Comparison of ENCODE assay signal across 8 cellular contexts in the genomic region with DNA sequence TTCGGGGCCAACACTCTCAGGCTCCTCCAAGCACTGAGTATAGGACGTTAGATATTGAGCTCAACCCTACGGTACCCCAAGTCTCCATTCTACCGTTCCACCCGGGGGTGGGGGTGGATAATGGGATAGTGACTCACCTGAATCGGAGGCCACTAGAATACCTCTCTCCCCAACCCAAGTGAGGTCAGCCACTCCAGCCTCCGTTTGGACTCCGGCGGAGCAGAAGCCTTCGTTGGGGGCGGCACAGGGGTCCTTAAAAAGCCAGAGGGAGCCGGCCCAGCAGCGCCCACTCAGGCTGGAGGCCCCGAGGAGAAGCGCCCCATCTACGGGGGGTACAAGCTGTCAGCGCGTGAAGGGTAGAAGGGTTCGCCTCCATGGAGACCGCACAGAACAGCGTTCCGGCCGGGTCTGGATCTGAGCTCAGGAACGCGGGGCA. TPM values are rescaled to one million over a fixed set of nuclear protein-coding genes. Genes with fewer than 3 reads are reported as not detected.
DNase-seq lines count a peak whose midpoint lies in the region; ATAC-seq, FAIRE-seq and TF ChIP-seq lines count a peak whose summit lies in the region.

No MANE protein-coding gene starts in this region.

- peaks cover 81% of the 10 kb centered on the region for H3K4me1 Mint-ChIP-seq in stimulated activated naive CD8-positive, alpha-beta T cell treated with anti-CD3 and anti-CD28 coated beads, Interleukin-15, Interleukin-2, amounts not matched to agents 100 ng/mL and 50 ng/mL, for 24 hours (ENCODE audit: low read depth)

- peak overlapping the region; percentile 5; the same call in 1 of the 2 replicates for H3K27ac ChIP-seq in PC-3 (ENCODE audit: low read length)
- H3K27ac ChIP-seq in brain microvascular endothelial cell = peak overlapping the region; percentile 63
- peak overlapping the region; percentile 86 for H3K27ac ChIP-seq in HepG2 (ENCODE audit: extremely low read length, insufficient read depth, low read length)

- H3K79me2 ChIP-seq in PC-3 (ENCODE audit: low read length) (peaks cover 92% of the 10 kb centered on the region), HepG2 (ENCODE audit: insufficient read depth, low read length) (peaks cover 54% of the 10 kb centered on the region)

- H3K4me2 ChIP-seq in PC-3 (ENCODE audit: low read length) = peak overlapping the region; percentile 87
- peak overlapping the region; percentile 76 for H3K4me2 ChIP-seq in HepG2 (ENCODE audit: low read depth, low read length)

- TSS peak; percentile 32 for BruUV-seq in PC-3 (replicated peaks; lab: Mats Ljungman, UMichigan)
- no TSS peak for BruUV-seq in HepG2 (replicated peaks; lab: Mats Ljungman, UMichigan)

- intact Hi-C loops in PC-3 (cut with micrococcal nuclease) (loop anchor here (5.0 kb wide), 1 partner anchor 41 kb away; no protein-coding TSS in a partner anchor), HepG2 (cut with micrococcal nuclease; ENCODE audit: unreplicated experiment) (no loop called here)

- peaks cover 72% of the 10 kb centered on the region for H3K36me3 Mint-ChIP-seq in stimulated activated naive CD8-positive, alpha-beta T cell treated with anti-CD3 and anti-CD28 coated beads, Interleukin-15, Interleukin-2, amounts not matched to agents 100 ng/mL and 50 ng/mL, for 24 hours (ENCODE audit: low read depth)

- H3K9me2 ChIP-seq in PC-3 (replicated peaks; ENCODE audit: low read length) = no peaks in the 10 kb centered on the region

- peaks cover 23% of the 10 kb centered on the region; the same call in 1 of the 2 replicates for H4K20me1 ChIP-seq in PC-3 (ENCODE audit: low read length)
- no peaks in the 10 kb centered on the region for H4K20me1 ChIP-seq in HepG2 (ENCODE audit: insufficient read depth, low read length)

- peak overlapping the region; percentile 99 for H3K4me3 ChIP-seq in H7 (ENCODE audit: insufficient read depth, low read depth, low read length)
- peak overlapping the region; percentile 91 for H3K4me3 ChIP-seq in PC-3 (ENCODE audit: low read length)
- peak overlapping the region; percentile 100 for H3K4me3 ChIP-seq in brain microvascular endothelial cell (ENCODE audit: low read depth, low read length)
- peak overlapping the region; percentile 77 to 98 (median 96) for H3K4me3 ChIP-seq in HepG2 (replicated peaks in 1 of 3; ENCODE audit: insufficient read depth in 1 of 3, low read depth in 2 of 3, low read length in 3 of 3)

- H3K9me3 Mint-ChIP-seq in stimulated activated naive CD8-positive, alpha-beta T cell treated with anti-CD3 and anti-CD28 coated beads, Interleukin-15, Interleukin-2, amounts not matched to agents 100 ng/mL and 50 ng/mL, for 24 hours = no peaks in the 10 kb centered on the region

- H3K27me3 Mint-ChIP-seq in stimulated activated naive CD8-positive, alpha-beta T cell treated with anti-CD3 and anti-CD28 coated beads, Interleukin-15, Interleukin-2, amounts not matched to agents 100 ng/mL and 50 ng/mL, for 24 hours = no peaks in the 10 kb centered on the region

- CTCF ChIA-PET in PC-3 (lab: Charles Lee) = interaction anchor here (0.6 to 1.0 kb wide), 3 partner anchors 25 to 888 kb away, joined by 3 to 7 read pairs (median 4); no protein-coding TSS in a partner anchor
- CTCF ChIA-PET in HepG2 (lab: Yijun Ruan, JAX; ENCODE audit: low intra/inter-chr PET ratio, low total read pairs) = no interaction called here

- no peak; a peak in 2 of 4 replicates for TF ChIP-seq POLR2A in HepG2 (IDR thresholded peaks at IDR 0.05; ENCODE audit: insufficient read depth in 1 of 2, low read depth in 2 of 2, low read length in 2 of 2)

- peak overlapping the region; percentile 51 for H2AFZ ChIP-seq in PC-3 (ENCODE audit: low read length)
- H2AFZ ChIP-seq in HepG2 (ENCODE audit: low read length) = no peak overlapping the region

- FAIRE-seq in HepG2 (lab: Jason Lieb, UNC) = no peak

- no peaks in the 10 kb centered on the region for H3F3A ChIP-seq in PC-3 (ENCODE audit: low read length, unreplicated experiment)

- H3K9me3 ChIP-seq in PC-3 (ENCODE audit: low read length) (no peaks in the 10 kb centered on the region), HepG2 (ENCODE audit: low read length) (no peaks in the 10 kb centered on the region)

- TF ChIP-seq CTCF in PC-3 (conservative IDR thresholded peaks at IDR 0.05; ENCODE audit: low read depth, low read length) = no peak
- peak; percentile 3 for TF ChIP-seq CTCF in brain microvascular endothelial cell (IDR thresholded peaks at IDR 0.05; ENCODE audit: low read depth, low read length, missing control alignments)
- no peak for TF ChIP-seq CTCF in HepG2 (CRISPR knock-in tag; IDR thresholded peaks at IDR 0.05)

- POLR2A ChIA-PET in PC-3 (lab: Charles Lee; ENCODE audit: unreplicated experiment) (interaction anchor here (0.6 to 1.0 kb wide), 3 partner anchors 26 to 717 kb away, joined by 4 to 5 read pairs (median 4); no protein-coding TSS in a partner anchor), HepG2 (lab: Yijun Ruan, JAX) (interaction anchor here (0.9 to 1.6 kb wide), 7 partner anchors 14 to 403 kb away, joined by 3 to 8 read pairs (median 5); no protein-coding TSS in a partner anchor)

- WGBS in HepG2 (ENCODE audit: low lambda C conversion rate) = 0% methylated on average over 14 of the region's 25 CpGs

- in situ Hi-C loops in brain microvascular endothelial cell (cut with HindIII; ENCODE audit: low pct_ligation_motif_present, low sequenced_read_pairs) (no loop called here), HepG2 (cut with HindIII; ENCODE audit: extremely low pct_ligation_motif_present, low pct_unique_long_range_greater_than_20kb) (no loop called here)

- H3K9ac ChIP-seq in PC-3 (ENCODE audit: low read length) = peak overlapping the region; percentile 98
- peak overlapping the region; percentile 82 for H3K9ac ChIP-seq in HepG2 (ENCODE audit: insufficient read depth, low read depth, low read length)

- H3K36me3 ChIP-seq in H7 (replicated peaks; ENCODE audit: control insufficient read depth, insufficient read depth, low read length) (peaks cover 14% of the 10 kb centered on the region), PC-3 (ENCODE audit: low read depth, low read length) (peaks cover 39% of the 10 kb centered on the region), brain microvascular endothelial cell (replicated peaks) (peaks cover 22% of the 10 kb centered on the region), HepG2 (replicated peaks in 1 of 2; ENCODE audit: control insufficient read depth in 1 of 2, insufficient read depth in 2 of 2, low read length in 2 of 2) (peaks cover 6 to 16% of the 10 kb centered on the region in 2 experiments)

- TF ChIP-seq RAD21 in HepG2 (CRISPR knock-in tag; IDR thresholded peaks at IDR 0.05) = no peak

- DNase-seq in ELF-1 (ENCODE audit: low read depth, low spot score) (peak; percentile 40), H7 (peak; percentile 42), PC-3 (peak; percentile 34), brain microvascular endothelial cell (no peak), HepG2 (ENCODE audit: low spot score) (no peak), HUDEP-2 (lab: John Stamatoyannopoulos, UW; ENCODE audit: unreplicated experiment in 76 of 76) (no peak)

- H3K4me1 ChIP-seq in PC-3 (ENCODE audit: insufficient read depth, low read length) (peaks cover 32% of the 10 kb centered on the region), HepG2 (ENCODE audit: insufficient read depth, low read length) (peaks cover 54% of the 10 kb centered on the region)

- no peak for TF ChIP-seq EP300 in HepG2 (IDR thresholded peaks at IDR 0.05; ENCODE audit: low read depth in 2 of 2, low read length in 2 of 2)
- no peak for TF ChIP-seq EP300 in HepG2 (CRISPR knock-in tag; IDR thresholded peaks at IDR 0.05; ENCODE audit: borderline replicate concordance)

- peak overlapping the region; percentile 100 for H3K4me3 Mint-ChIP-seq in stimulated activated naive CD8-positive, alpha-beta T cell treated with anti-CD3 and anti-CD28 coated beads, Interleukin-15, Interleukin-2, amounts not matched to agents 100 ng/mL and 50 ng/mL, for 24 hours

- ATAC-seq in PC-3 = peak; percentile 22
- peak; percentile 16; the same call in 2 of the 3 replicates for ATAC-seq in HepG2
- ATAC-seq in HG03565 (IDR thresholded peaks at IDR 0.05; ENCODE audit: unreplicated experiment) = no peak

- H3K27ac Mint-ChIP-seq in stimulated activated naive CD8-positive, alpha-beta T cell treated with anti-CD3 and anti-CD28 coated beads, Interleukin-15, Interleukin-2, amounts not matched to agents 100 ng/mL and 50 ng/mL, for 24 hours = peak overlapping the region; percentile 100

- H3K27me3 ChIP-seq in H7 (ENCODE audit: control insufficient read depth, insufficient read depth, low read length) = no peaks in the 10 kb centered on the region; the same call in 1 of the 2 replicates
- no peaks in the 10 kb centered on the region for H3K27me3 ChIP-seq in PC-3 (ENCODE audit: low read length)
- H3K27me3 ChIP-seq in brain microvascular endothelial cell (replicated peaks) = no peaks in the 10 kb centered on the region
- H3K27me3 ChIP-seq in HepG2 (ENCODE audit: control insufficient read depth in 1 of 2, insufficient read depth in 2 of 2, low read length in 2 of 2) = no peaks in the 10 kb centered on the region; a peak in 1 of 5 replicates

RNA-seq across cellular contexts. Expression of a gene that starts 0.6 kb away (rescaled TPM):
- 110 and 175 TPM in 2 replicates for total RNA-seq in H7 (2014; rRNA removed; shearing (Covaris generic))
- 62.1 and 67.9 TPM in 2 replicates for total RNA-seq in PC-3 (2014; rRNA removed)
- 90.6 and 93.3 TPM in 2 replicates for total RNA-seq in HepG2 (2016; rRNA removed; fragmentation: Illumina TruSeq; extraction: Trizol)
- total RNA-seq in HepG2 (2016; cell fraction: cytosol; rRNA removed; fragmentation: Illumina TruSeq; extraction: Trizol; ENCODE audit: low read depth) = 10.9 and 11.3 TPM in 2 replicates
- total RNA-seq in HepG2 (2016; cell fraction: insoluble cytoplasmic fraction; rRNA removed; fragmentation: Illumina TruSeq; extraction: Trizol) = 90.6 and 93.0 TPM in 2 replicates
- 27.9 and 29.9 TPM in 2 replicates for total RNA-seq in HepG2 (2016; cell fraction: membrane; rRNA removed; fragmentation: Illumina TruSeq; extraction: Trizol)
- total RNA-seq in HepG2 (2016; cell fraction: nucleus; rRNA removed; fragmentation: Illumina TruSeq; extraction: Trizol) = 45.5 and 50.4 TPM in 2 replicates
- 96.3 and 108 TPM in 2 replicates for polyA plus RNA-seq in HepG2 (2011; rRNA removed)
- 79.1 and 89.1 TPM in 2 replicates for polyA plus RNA-seq in HepG2 (2011; cell fraction: cytosol; rRNA removed)
- polyA plus RNA-seq in HepG2 (2011; cell fraction: nucleus; rRNA removed) = 150 and 155 TPM in 2 replicates
- polyA plus RNA-seq in HepG2 (2012) = 29.9 and 30.8 TPM in 2 replicates
- 10.9 and 11.6 TPM in 2 replicates for polyA plus RNA-seq in HepG2 (2016; cell fraction: cytosol; fragmentation: Illumina TruSeq; extraction: Trizol; ENCODE audit: low read depth)
- polyA plus RNA-seq in HepG2 (2016; cell fraction: insoluble cytoplasmic fraction; fragmentation: Illumina TruSeq; extraction: Trizol; ENCODE audit: low read depth) = 83.1 and 89.4 TPM in 2 replicates
- polyA plus RNA-seq in HepG2 (2016; cell fraction: membrane; fragmentation: Illumina TruSeq; extraction: Trizol; ENCODE audit: low read depth) = 20.8 and 22.9 TPM in 2 replicates
- polyA plus RNA-seq in HepG2 (2016; cell fraction: nucleus; fragmentation: Illumina TruSeq; extraction: Trizol; ENCODE audit: insufficient read depth, low read depth) = 63.2 and 65.3 TPM in 2 replicates
- 267 TPM in 2 replicates for polyA minus RNA-seq in HepG2 (2011; rRNA and poly(A)+ RNA removed; ENCODE audit: low replicate concordance)
- polyA minus RNA-seq in HepG2 (2011; cell fraction: cytosol; rRNA and poly(A)+ RNA removed) = 35.8 and 44.4 TPM in 2 replicates
- polyA minus RNA-seq in HepG2 (2011; cell fraction: nucleus; rRNA and poly(A)+ RNA removed) = 51.8 and 62.4 TPM in 2 replicates

RNA-seq across cellular contexts. Expression of a gene that starts 0.8 kb away (rescaled TPM):
- total RNA-seq in H7 (2014; rRNA removed; shearing (Covaris generic)) = 691 and 763 TPM in 2 replicates
- total RNA-seq in PC-3 (2014; rRNA removed) (448 and 612 TPM in 2 replicates), HepG2 (2016; rRNA removed; fragmentation: Illumina TruSeq; extraction: Trizol) (541 and 772 TPM in 2 replicates)
- total RNA-seq in HepG2 (2016; cell fraction: cytosol; rRNA removed; fragmentation: Illumina TruSeq; extraction: Trizol; ENCODE audit: low read depth) = 74.4 and 81.4 TPM in 2 replicates
- total RNA-seq in HepG2 (2016; cell fraction: insoluble cytoplasmic fraction; rRNA removed; fragmentation: Illumina TruSeq; extraction: Trizol) = 539 and 786 TPM in 2 replicates
- 177 and 193 TPM in 2 replicates for total RNA-seq in HepG2 (2016; cell fraction: membrane; rRNA removed; fragmentation: Illumina TruSeq; extraction: Trizol)
- total RNA-seq in HepG2 (2016; cell fraction: nucleus; rRNA removed; fragmentation: Illumina TruSeq; extraction: Trizol) = 163 and 174 TPM in 2 replicates
- polyA plus RNA-seq in HepG2 (2011; rRNA removed) = 209 and 297 TPM in 2 replicates
- 185 and 234 TPM in 2 replicates for polyA plus RNA-seq in HepG2 (2011; cell fraction: cytosol; rRNA removed)
- 41.9 and 44.4 TPM in 2 replicates for polyA plus RNA-seq in HepG2 (2011; cell fraction: nucleus; rRNA removed)
- 196 and 251 TPM in 2 replicates for polyA plus RNA-seq in HepG2 (2012)
- 96.2 and 101 TPM in 2 replicates for polyA plus RNA-seq in HepG2 (2016; cell fraction: cytosol; fragmentation: Illumina TruSeq; extraction: Trizol; ENCODE audit: low read depth)
- 672 and 700 TPM in 2 replicates for polyA plus RNA-seq in HepG2 (2016; cell fraction: insoluble cytoplasmic fraction; fragmentation: Illumina TruSeq; extraction: Trizol; ENCODE audit: low read depth)
- 146 and 153 TPM in 2 replicates for polyA plus RNA-seq in HepG2 (2016; cell fraction: membrane; fragmentation: Illumina TruSeq; extraction: Trizol; ENCODE audit: low read depth)
- 225 and 252 TPM in 2 replicates for polyA plus RNA-seq in HepG2 (2016; cell fraction: nucleus; fragmentation: Illumina TruSeq; extraction: Trizol; ENCODE audit: insufficient read depth, low read depth)
- polyA minus RNA-seq in HepG2 (2011; rRNA and poly(A)+ RNA removed; ENCODE audit: low replicate concordance) = 137 and 342 TPM in 2 replicates
- 103 and 109 TPM in 2 replicates for polyA minus RNA-seq in HepG2 (2011; cell fraction: cytosol; rRNA and poly(A)+ RNA removed)
- polyA minus RNA-seq in HepG2 (2011; cell fraction: nucleus; rRNA and poly(A)+ RNA removed) = 22.0 and 30.5 TPM in 2 replicates

RNA-seq across cellular contexts. Expression of a gene that starts 21.0 kb away (rescaled TPM):
- 0.87 and 3.9 TPM in 2 replicates for total RNA-seq in H7 (2014; rRNA removed; shearing (Covaris generic))
- total RNA-seq in PC-3 (2014; rRNA removed) (7.8 and 8.2 TPM in 2 replicates), HepG2 (2016; rRNA removed; fragmentation: Illumina TruSeq; extraction: Trizol) (1.2 TPM in 2 replicates)
- 0.44 and 0.61 TPM in 2 replicates for total RNA-seq in HepG2 (2016; cell fraction: cytosol; rRNA removed; fragmentation: Illumina TruSeq; extraction: Trizol; ENCODE audit: low read depth)
- total RNA-seq in HepG2 (2016; cell fraction: insoluble cytoplasmic fraction; rRNA removed; fragmentation: Illumina TruSeq; extraction: Trizol) = 0.80 and 1.6 TPM in 2 replicates
- total RNA-seq in HepG2 (2016; cell fraction: membrane; rRNA removed; fragmentation: Illumina TruSeq; extraction: Trizol) = 0.62 and 0.65 TPM in 2 replicates
- total RNA-seq in HepG2 (2016; cell fraction: nucleus; rRNA removed; fragmentation: Illumina TruSeq; extraction: Trizol) = 1.6 and 2.0 TPM in 2 replicates
- 3.3 and 4.8 TPM in 2 replicates for polyA plus RNA-seq in HepG2 (2011; rRNA removed)
- polyA plus RNA-seq in HepG2 (2011; cell fraction: cytosol; rRNA removed) = 1.9 and 2.8 TPM in 2 replicates
- polyA plus RNA-seq in HepG2 (2011; cell fraction: nucleus; rRNA removed) = 12.2 and 15.0 TPM in 2 replicates
- 4.0 and 6.1 TPM in 2 replicates for polyA plus RNA-seq in HepG2 (2012)
- polyA plus RNA-seq in HepG2 (2016; cell fraction: cytosol; fragmentation: Illumina TruSeq; extraction: Trizol; ENCODE audit: low read depth) = 0.34 and 0.42 TPM in 2 replicates
- polyA plus RNA-seq in HepG2 (2016; cell fraction: insoluble cytoplasmic fraction; fragmentation: Illumina TruSeq; extraction: Trizol; ENCODE audit: low read depth) = 0.85 and 1.1 TPM in 2 replicates
- 0.45 and 0.49 TPM in 2 replicates for polyA plus RNA-seq in HepG2 (2016; cell fraction: membrane; fragmentation: Illumina TruSeq; extraction: Trizol; ENCODE audit: low read depth)
- 3.2 and 3.9 TPM in 2 replicates for polyA plus RNA-seq in HepG2 (2016; cell fraction: nucleus; fragmentation: Illumina TruSeq; extraction: Trizol; ENCODE audit: insufficient read depth, low read depth)
- 3.5 and 4.7 TPM in 2 replicates for polyA minus RNA-seq in HepG2 (2011; rRNA and poly(A)+ RNA removed; ENCODE audit: low replicate concordance)
- 1.1 and 1.6 TPM in 2 replicates for polyA minus RNA-seq in HepG2 (2011; cell fraction: cytosol; rRNA and poly(A)+ RNA removed)
- polyA minus RNA-seq in HepG2 (2011; cell fraction: nucleus; rRNA and poly(A)+ RNA removed) = 7.1 and 10.3 TPM in 2 replicates

RNA-seq across cellular contexts. Expression of a gene that starts 25.3 kb away (rescaled TPM):
- 0.21 and 0.85 TPM in 2 replicates for total RNA-seq in H7 (2014; rRNA removed; shearing (Covaris generic))
- total RNA-seq in PC-3 (2014; rRNA removed) (1.4 TPM in 1 of 2 replicates, not detected in the other), HepG2 (2016; rRNA removed; fragmentation: Illumina TruSeq; extraction: Trizol) (0.27 TPM in 1 of 2 replicates, not detected in the other)
- total RNA-seq in HepG2 (2016; cell fraction: cytosol; rRNA removed; fragmentation: Illumina TruSeq; extraction: Trizol; ENCODE audit: low read depth) = not detected in 2 replicates
- total RNA-seq in HepG2 (2016; cell fraction: insoluble cytoplasmic fraction; rRNA removed; fragmentation: Illumina TruSeq; extraction: Trizol) = 0.28 TPM in 1 of 2 replicates, not detected in the other
- total RNA-seq in HepG2 (2016; cell fraction: membrane; rRNA removed; fragmentation: Illumina TruSeq; extraction: Trizol) = 0.10 and 0.12 TPM in 2 replicates
- 0.22 and 0.81 TPM in 2 replicates for total RNA-seq in HepG2 (2016; cell fraction: nucleus; rRNA removed; fragmentation: Illumina TruSeq; extraction: Trizol)
- 0.61 and 0.89 TPM in 2 replicates for polyA plus RNA-seq in HepG2 (2011; rRNA removed)
- polyA plus RNA-seq in HepG2 (2011; cell fraction: cytosol; rRNA removed) = 0.15 and 0.34 TPM in 2 replicates
- polyA plus RNA-seq in HepG2 (2011; cell fraction: nucleus; rRNA removed) = 2.7 and 3.0 TPM in 2 replicates
- polyA plus RNA-seq in HepG2 (2012) = 0.66 and 0.83 TPM in 2 replicates
- 0.16 and 0.20 TPM in 2 replicates for polyA plus RNA-seq in HepG2 (2016; cell fraction: cytosol; fragmentation: Illumina TruSeq; extraction: Trizol; ENCODE audit: low read depth)
- polyA plus RNA-seq in HepG2 (2016; cell fraction: insoluble cytoplasmic fraction; fragmentation: Illumina TruSeq; extraction: Trizol; ENCODE audit: low read depth) = not detected in 2 replicates
- polyA plus RNA-seq in HepG2 (2016; cell fraction: membrane; fragmentation: Illumina TruSeq; extraction: Trizol; ENCODE audit: low read depth) = 0.19 and 0.20 TPM in 2 replicates
- 0.85 and 1.2 TPM in 2 replicates for polyA plus RNA-seq in HepG2 (2016; cell fraction: nucleus; fragmentation: Illumina TruSeq; extraction: Trizol; ENCODE audit: insufficient read depth, low read depth)
- polyA minus RNA-seq in HepG2 (2011; rRNA and poly(A)+ RNA removed; ENCODE audit: low replicate concordance) = 0.33 TPM in 1 of 2 replicates, not detected in the other
- not detected in 2 replicates for polyA minus RNA-seq in HepG2 (2011; cell fraction: cytosol; rRNA and poly(A)+ RNA removed)
- 1.4 and 1.9 TPM in 2 replicates for polyA minus RNA-seq in HepG2 (2011; cell fraction: nucleus; rRNA and poly(A)+ RNA removed)

RNA-seq across cellular contexts. Expression of a gene that starts 54.9 kb away (rescaled TPM):
- total RNA-seq in H7 (2014; rRNA removed; shearing (Covaris generic)) = not detected in 2 replicates
- not detected in 2 replicates for total RNA-seq in PC-3 (2014; rRNA removed)
- not detected in 2 replicates for total RNA-seq in HepG2 (2016; rRNA removed; fragmentation: Illumina TruSeq; extraction: Trizol)
- total RNA-seq in HepG2 (2016; cell fraction: cytosol; rRNA removed; fragmentation: Illumina TruSeq; extraction: Trizol; ENCODE audit: low read depth) = not detected in 2 replicates
- total RNA-seq in HepG2 (2016; cell fraction: insoluble cytoplasmic fraction; rRNA removed; fragmentation: Illumina TruSeq; extraction: Trizol) = not detected in 2 replicates
- not detected in 2 replicates for total RNA-seq in HepG2 (2016; cell fraction: membrane; rRNA removed; fragmentation: Illumina TruSeq; extraction: Trizol)
- total RNA-seq in HepG2 (2016; cell fraction: nucleus; rRNA removed; fragmentation: Illumina TruSeq; extraction: Trizol) = not detected in 2 replicates
- polyA plus RNA-seq in HepG2 (2011; rRNA removed) = 0.09 TPM in 1 of 2 replicates, not detected in the other
- 0.04 TPM in 1 of 2 replicates, not detected in the other for polyA plus RNA-seq in HepG2 (2011; cell fraction: cytosol; rRNA removed)
- not detected in 2 replicates for polyA plus RNA-seq in HepG2 (2011; cell fraction: nucleus; rRNA removed)
- polyA plus RNA-seq in HepG2 (2012) = not detected in 2 replicates
- polyA plus RNA-seq in HepG2 (2016; cell fraction: cytosol; fragmentation: Illumina TruSeq; extraction: Trizol; ENCODE audit: low read depth) = not detected in 2 replicates
- polyA plus RNA-seq in HepG2 (2016; cell fraction: insoluble cytoplasmic fraction; fragmentation: Illumina TruSeq; extraction: Trizol; ENCODE audit: low read depth) = not detected in 2 replicates
- polyA plus RNA-seq in HepG2 (2016; cell fraction: membrane; fragmentation: Illumina TruSeq; extraction: Trizol; ENCODE audit: low read depth) = not detected in 2 replicates
- polyA plus RNA-seq in HepG2 (2016; cell fraction: nucleus; fragmentation: Illumina TruSeq; extraction: Trizol; ENCODE audit: insufficient read depth, low read depth) = not detected in 2 replicates
- polyA minus RNA-seq in HepG2 (2011; rRNA and poly(A)+ RNA removed; ENCODE audit: low replicate concordance) = 0.44 TPM in 1 of 2 replicates, not detected in the other
- not detected in 2 replicates for polyA minus RNA-seq in HepG2 (2011; cell fraction: cytosol; rRNA and poly(A)+ RNA removed)
- not detected in 2 replicates for polyA minus RNA-seq in HepG2 (2011; cell fraction: nucleus; rRNA and poly(A)+ RNA removed)

Comparison
In these comparisons a context has a peak if more than half of its experiments do, and no peak if none do; other contexts are left out.
1. DNase-seq: peak in ELF-1 (single experiment), H7 (single experiment) and PC-3 (single experiment); none in brain microvascular endothelial cell (single experiment), HepG2 (single experiment) and HUDEP-2 (0 of 76).
2. H3K27ac ChIP-seq: peak in every context shown above with its lines; median percentile 86 in HepG2; 63 in brain microvascular endothelial cell; 5 in PC-3.
3. Peak in every context shown above with its lines, with median percentiles within 50 percentile points of each other: H3K4me3 ChIP-seq.